ENCODE assay signal across 8 cellular contexts in genomic region chr4:55358668-55359067, GRCh38. TPM values are rescaled to one million over a fixed set of nuclear protein-coding genes. Genes with fewer than 3 reads are reported as not detected.
DNase-seq lines count a peak whose midpoint lies in the region; ATAC-seq and TF ChIP-seq lines count a peak whose summit lies in the region.

No MANE protein-coding gene starts in this region.

- DNase-seq in Caki2 (ENCODE audit: low read depth): peak; percentile 51
- DNase-seq in LoVo (ENCODE audit: low spot score): peak; percentile 83
- no peak for DNase-seq in coronary artery (ENCODE audit: low spot score)
- DNase-seq in sigmoid colon: no peak
- DNase-seq in NCI-H524 treated with DMSO at 0.1 percent for 48 hours (lab: John Stamatoyannopoulos, UW): no peak
- DNase-seq in DMS153 (lab: John Stamatoyannopoulos, UW): no peak

- no peaks in the 10 kb centered on the region for H3K27me3 ChIP-seq in sigmoid colon

- TF ChIP-seq CTCF in coronary artery (IDR thresholded peaks at IDR 0.05) (no peak), sigmoid colon (IDR thresholded peaks at IDR 0.05) (no peak)

- in situ Hi-C loops in Caki2 (cut with HindIII; ENCODE audit: low pct_unique_long_range_greater_than_20kb, low sequenced_read_pairs): no loop called here

- TF ChIP-seq EP300 in sigmoid colon (IDR thresholded peaks at IDR 0.05): no peak

- 25 to 52% methylated on average over 2 of the region's 2 CpGs for WGBS in sigmoid colon, 2 donors

- H3K36me3 ChIP-seq in sigmoid colon: no peaks in the 10 kb centered on the region

- ATAC-seq in GM21515 (IDR thresholded peaks at IDR 0.05; ENCODE audit: unreplicated experiment) (peak; percentile 69), HG03439 (IDR thresholded peaks at IDR 0.05; ENCODE audit: unreplicated experiment) (no peak)

- peak overlapping the region; percentile 64 to 74 for H3K27ac ChIP-seq in coronary artery
- peak overlapping the region; percentile 52 to 86 (median 80) for H3K27ac ChIP-seq in sigmoid colon

- peaks cover 0 to 28% (median 19%) of the 10 kb centered on the region in 4 donors for H3K4me1 ChIP-seq in sigmoid colon

- H3K4me3 ChIP-seq in coronary artery (peak overlapping the region; percentile 15), sigmoid colon (no peak overlapping the region)

- H3K9me3 ChIP-seq in sigmoid colon: no peaks in the 10 kb centered on the region

- intact Hi-C loops in sigmoid colon (cut with DNase I): loop anchor here (2.0 kb wide), 1 partner anchor 40 kb away; no protein-coding TSS in a partner anchor

- no peak for TF ChIP-seq POLR2A in sigmoid colon (IDR thresholded peaks at IDR 0.05)

RNA-seq across cellular contexts. Expression of gene SRD5A3, which starts 12.6 kb away (rescaled TPM):
- 12.7 and 14.8 TPM in 2 replicates for total RNA-seq in Caki2 (2014; rRNA removed; shearing (Covaris generic); ENCODE audit: low replicate concordance)
- total RNA-seq in sigmoid colon: 1 to 10 TPM; 2.2 to 5.4 (median 3.3) TPM
- polyA plus RNA-seq in sigmoid colon: 1 to 10 TPM; 4.4 to 9.3 (median 4.8) TPM

RNA-seq across cellular contexts. Expression of gene TMEM165, which starts 37.1 kb away (rescaled TPM):
- 146 and 169 TPM in 2 replicates for total RNA-seq in Caki2 (2014; rRNA removed; shearing (Covaris generic); ENCODE audit: low replicate concordance)
- 100 to 1,000 TPM; 144 to 219 (median 165) TPM for total RNA-seq in sigmoid colon
- polyA plus RNA-seq in sigmoid colon: 10 to 100 TPM; 12.9 to 46.5 (median 18.6) TPM

Comparison
In these comparisons a context has a peak if more than half of its experiments do, and no peak if none do; other contexts are left out.
1. DNase-seq: peak in Caki2 (single experiment) and LoVo (single experiment); none in coronary artery (single experiment), sigmoid colon (single experiment), NCI-H524 treated with DMSO at 0.1 percent for 48 hours (single experiment) and DMS153 (single experiment).